Comparison of ENCODE assay signal across 19 cellular contexts in the genomic region with DNA sequence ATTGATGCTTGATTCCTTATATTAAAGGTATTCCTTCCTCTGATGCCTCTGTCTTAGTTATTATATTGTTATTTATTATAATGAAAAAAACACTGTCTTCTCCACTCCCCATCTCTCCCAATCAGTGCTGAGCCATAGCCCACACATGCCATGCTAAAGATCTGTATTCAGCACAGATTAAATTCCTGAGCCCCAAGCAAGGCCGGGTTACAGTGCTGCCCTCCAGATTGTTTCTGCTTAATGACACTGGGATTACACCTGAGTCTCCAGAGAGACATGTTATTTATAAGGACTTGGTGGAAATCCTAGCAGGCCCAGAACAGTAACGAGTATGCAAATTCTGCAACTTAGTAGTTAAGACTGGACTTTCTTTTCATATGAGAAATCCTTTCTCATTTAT.
"Had no signal": no experiment of that assay in that cellular context is flagged by ENCODE, and none has a peak within 500 bp of the region (broad histone marks: within the 10 kb centered on the region; RNA-seq: fewer than 3 reads in every experiment).

No MANE protein-coding gene starts in this region.

- H3K36me3 ChIP-seq: ovary, prostate gland, tibial nerve, uterus had no signal

- H3K4me1 ChIP-seq: prostate gland, spleen, tibial nerve, uterus had no signal

- ATAC-seq: naive thymus-derived CD4-positive, alpha-beta T cell; natural killer cell treated with Interleukin-12 subunit alpha and Interleukin-12 subunit beta and Interleukin-15 and Interleukin-18, amount 100 ng/mL, for 72 hours; right cardiac atrium; sciatic nerve; stimulated activated effector memory CD8-positive, alpha-beta T cell treated with anti-CD3 and anti-CD28 coated beads, Interleukin-12 subunit alpha, Interleukin-12 subunit beta, amount 100 ng/mL, for 72 hours had no signal

- H3K9me3 ChIP-seq: left ventricle myocardium inferior, ovary, prostate gland, spleen, suprapubic skin, tibial nerve, uterus had no signal

- H3K27ac ChIP-seq: left ventricle myocardium inferior, ovary, prostate gland, skin epidermis, spleen, suprapubic skin, tibial nerve, uterus had no signal

- DNase-seq: islet precursor cell; left ventricle myocardium inferior; mesendoderm; naive thymus-derived CD4-positive, alpha-beta T cell; ovary; retina; right cardiac atrium; spleen; stimulated activated CD4-positive, alpha-beta T cell treated with anti-CD3 and anti-CD28 coated beads, Interleukin-4, amount 100 ng/mL, for 24 hours; stimulated activated naive CD4-positive, alpha-beta T cell; uterus had no signal

- H3K4me3 ChIP-seq: left ventricle myocardium inferior, lung, ovary, prostate gland, skin epidermis, spleen, suprapubic skin, tibial nerve, uterus had no signal

- H3K27me3 ChIP-seq: ovary, spleen, suprapubic skin, tibial nerve, uterus had no signal
